ENCODE assay signal across 15 cellular contexts in genomic region chr21:40754466-40754865, GRCh38.
"Had no signal": no experiment of that assay in that cellular context is flagged by ENCODE, and none has a peak within 500 bp of the region (broad histone marks: within the 10 kb centered on the region; RNA-seq: fewer than 3 reads in every experiment).

No MANE protein-coding gene starts in this region.

- ATAC-seq: activated CD4-positive, alpha-beta T cell treated with anti-CD3 and anti-CD28 coated beads for 36 hours; activated CD8-positive, alpha-beta memory T cell treated with anti-CD3 and anti-CD28 coated beads, Interleukin-2, amount 10 ng/mL, durations not matched to agents 7 days and 5 days; gastrocnemius medialis; sciatic nerve; stimulated activated naive CD8-positive, alpha-beta T cell treated with anti-CD3 and anti-CD28 coated beads, Interleukin-15, amount 100 ng/mL, for 72 hours had no signal

- DNase-seq: activated CD4-positive, alpha-beta memory T cell treated with anti-CD3 and anti-CD28 coated beads for 36 hours; activated CD4-positive, alpha-beta T cell treated with anti-CD3 and anti-CD28 coated beads for 36 hours; activated CD8-positive, alpha-beta memory T cell treated with anti-CD3 and anti-CD28 coated beads, Interleukin-2, amount 10 ng/mL, durations not matched to agents 7 days and 5 days; activated naive CD4-positive, alpha-beta T cell treated with anti-CD3 and anti-CD28 coated beads, Interleukin-2, amount 10 ng/mL, durations not matched to agents 7 days and 5 days; activated T-cell treated with anti-CD3 and anti-CD28 coated beads, Interleukin-2, amount 50 U/mL, for 1 hour; gastrocnemius medialis; immature natural killer cell; mammary epithelial cell; spleen; stimulated activated CD4-positive, alpha-beta T cell treated with anti-CD3 and anti-CD28 coated beads, Interleukin-1b, Interleukin-23, amount 100 ng/mL, for 48 hours; stimulated activated naive CD8-positive, alpha-beta T cell treated with anti-CD3 and anti-CD28 coated beads, Interleukin-15, amount 100 ng/mL, for 72 hours had no signal

- H3K36me3 ChIP-seq: ascending aorta, breast epithelium, gastrocnemius medialis, heart left ventricle, spleen had no signal

- H3K9me3 ChIP-seq: ascending aorta, breast epithelium, gastrocnemius medialis, heart left ventricle had no signal

- H3K4me1 ChIP-seq: ascending aorta, breast epithelium, gastrocnemius medialis, heart left ventricle, spleen had no signal

- H3K4me3 ChIP-seq: ascending aorta, breast epithelium, gastrocnemius medialis, heart left ventricle, spleen had no signal

- H3K27me3 ChIP-seq: ascending aorta, breast epithelium, gastrocnemius medialis had no signal

- H3K27ac ChIP-seq: ascending aorta, breast epithelium, gastrocnemius medialis, heart left ventricle, spleen had no signal
